ENCODE assay signal across 8 cellular contexts in the genomic region with DNA sequence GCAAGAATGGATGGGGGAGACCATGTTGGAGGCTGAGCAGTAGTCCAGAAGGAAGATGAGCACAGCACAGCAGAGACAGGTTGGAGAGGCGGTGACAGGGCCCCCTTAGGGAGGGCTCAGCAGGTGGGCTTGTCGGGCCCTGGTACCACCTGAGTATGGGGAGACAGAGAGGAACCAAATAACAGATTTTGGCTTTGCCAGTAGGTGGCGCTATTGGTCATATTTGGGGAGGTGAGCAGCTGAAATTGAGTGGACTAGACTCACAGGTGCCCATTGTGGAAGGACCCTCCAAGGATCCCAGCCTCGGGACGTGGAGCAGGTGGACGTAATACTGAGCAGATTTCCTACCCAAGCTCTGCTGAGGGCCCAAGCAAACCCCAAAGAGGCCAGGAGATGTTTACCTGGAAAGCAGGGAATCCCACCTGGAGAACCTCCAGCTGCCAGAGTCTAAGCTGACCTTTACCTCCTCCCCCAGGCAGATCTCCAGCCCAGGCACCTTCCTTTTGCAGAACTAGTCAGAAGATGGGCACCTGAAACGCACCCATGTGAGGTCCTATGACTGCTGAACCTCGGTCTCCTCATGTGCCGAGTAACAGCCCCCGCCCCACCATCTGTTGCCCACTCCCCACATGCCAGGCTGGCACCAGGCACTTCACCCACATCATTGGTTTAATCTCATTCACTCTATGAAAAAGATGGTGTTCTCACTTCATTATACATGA. TPM values are rescaled to one million over a fixed set of nuclear protein-coding genes. Genes with fewer than 3 reads are reported as not detected.
DNase-seq lines count a peak whose midpoint lies in the region; ATAC-seq and TF ChIP-seq lines count a peak whose summit lies in the region.

No MANE protein-coding gene starts in this region.

- H3K4me1 ChIP-seq in CD4-positive, CD25-positive, alpha-beta regulatory T cell (ENCODE audit: control insufficient read depth, insufficient read depth, low read length, poor library complexity, severe bottlenecking): peaks cover 3% of the 10 kb centered on the region
- no peaks in the 10 kb centered on the region for H3K4me1 ChIP-seq in thyroid gland

- H3K27me3 Mint-ChIP-seq in CD4-positive, CD25-positive, alpha-beta regulatory T cell: peaks cover 54% of the 10 kb centered on the region
- H3K27me3 Mint-ChIP-seq in natural killer cell (ENCODE audit: low read depth in 2 of 2): peaks cover 31 to 40% of the 10 kb centered on the region in 2 donors

- H3K36me3 Mint-ChIP-seq in CD4-positive, CD25-positive, alpha-beta regulatory T cell: no peaks in the 10 kb centered on the region
- H3K36me3 Mint-ChIP-seq in natural killer cell: no peaks in the 10 kb centered on the region

- peaks cover 0 to 8% (median 5%) of the 10 kb centered on the region in 4 donors for H3K4me1 Mint-ChIP-seq in CD4-positive, CD25-positive, alpha-beta regulatory T cell
- H3K4me1 Mint-ChIP-seq in natural killer cell: peaks cover 7% of the 10 kb centered on the region in 2 donors

- H3K27me3 ChIP-seq in CD4-positive, CD25-positive, alpha-beta regulatory T cell (ENCODE audit: control insufficient read depth, insufficient read depth, low read length): peaks cover 12% of the 10 kb centered on the region
- peaks cover 7% of the 10 kb centered on the region for H3K27me3 ChIP-seq in HL-60 (ENCODE audit: insufficient read depth, poor library complexity, severe bottlenecking)
- no peaks in the 10 kb centered on the region for H3K27me3 ChIP-seq in thyroid gland

- WGBS in thyroid gland, 2 donors: 39 to 43% methylated on average over 10 of the region's 10 CpGs

- no peak overlapping the region for H3K27ac ChIP-seq in CD4-positive, CD25-positive, alpha-beta regulatory T cell (ENCODE audit: insufficient read depth, low read length, poor library complexity, severe bottlenecking)
- no peak overlapping the region for H3K27ac ChIP-seq in HL-60 (replicated peaks)
- H3K27ac ChIP-seq in thyroid gland: no peak overlapping the region

- no peak for ATAC-seq in CD4-positive, CD25-positive, alpha-beta regulatory T cell (ENCODE audit: low read depth in 2 of 2)
- ATAC-seq in natural killer cell: peak in 1 of 3 donors; percentile 56
- ATAC-seq in HG03039 (IDR thresholded peaks at IDR 0.05; ENCODE audit: unreplicated experiment): no peak

- intact Hi-C loops in natural killer cell (cut with micrococcal nuclease) (no loop called here), thyroid gland (cut with DNase I) (loop anchor here (2.0 to 5.0 kb wide), 3 partner anchors 121 to 323 kb away; no protein-coding TSS in a partner anchor)

- no peaks in the 10 kb centered on the region for H3K9me3 Mint-ChIP-seq in CD4-positive, CD25-positive, alpha-beta regulatory T cell
- no peaks in the 10 kb centered on the region for H3K9me3 Mint-ChIP-seq in natural killer cell

- no peak overlapping the region for H3K4me3 ChIP-seq in CD4-positive, CD25-positive, alpha-beta regulatory T cell (ENCODE audit: low read depth, low read length)
- no peak overlapping the region for H3K4me3 ChIP-seq in HL-60 (replicated peaks; ENCODE audit: insufficient read depth, low read length)
- no peak overlapping the region for H3K4me3 ChIP-seq in epithelial cell of esophagus (ENCODE audit: low read length)
- no peak overlapping the region for H3K4me3 ChIP-seq in thyroid gland (replicated peaks in 1 of 3)

- peak; percentile 74 for TF ChIP-seq CTCF in HL-60 (IDR thresholded peaks at IDR 0.05; ENCODE audit: insufficient read depth, low read length)
- TF ChIP-seq CTCF in epithelial cell of esophagus (IDR thresholded peaks at IDR 0.05; ENCODE audit: insufficient read depth, low read depth, low read length, missing control alignments): peak; percentile 76
- peak; percentile 66 for TF ChIP-seq CTCF in natural killer cell (IDR thresholded peaks at IDR 0.05)
- TF ChIP-seq CTCF in thyroid gland (IDR thresholded peaks at IDR 0.05): peak in 5 of 6 experiments; percentile 58 to 83 (median 76)

- H3K4me3 Mint-ChIP-seq in CD4-positive, CD25-positive, alpha-beta regulatory T cell: no peak overlapping the region
- H3K4me3 Mint-ChIP-seq in natural killer cell: no peak overlapping the region

- no peak overlapping the region for H3K27ac Mint-ChIP-seq in CD4-positive, CD25-positive, alpha-beta regulatory T cell
- no peak overlapping the region for H3K27ac Mint-ChIP-seq in natural killer cell

- peak; percentile 31 to 43 (median 36) for DNase-seq in CD4-positive, CD25-positive, alpha-beta regulatory T cell
- DNase-seq in HL-60 (ENCODE audit: low read depth in 1 of 2, low spot score in 1 of 2) (peak in 1 of 2 experiments; percentile 68), NOMO-1 treated with DMSO at 0.1 percent for 48 hours (lab: John Stamatoyannopoulos, UW; ENCODE audit: unreplicated experiment) (peak; percentile 51), epithelial cell of esophagus (ENCODE audit: low read depth) (peak; percentile 69), natural killer cell (peak; percentile 37), thyroid gland (peak; percentile 67 to 79)
- peak; percentile 25 for DNase-seq in activated CD8-positive, alpha-beta memory T cell treated with anti-CD3 and anti-CD28 coated beads, Interleukin-2, amount 50 U/mL, for 24 hours (ENCODE audit: extremely low read depth)

- H3K9me3 ChIP-seq in CD4-positive, CD25-positive, alpha-beta regulatory T cell (ENCODE audit: control insufficient read depth in 2 of 2, low read length in 2 of 2): no peaks in the 10 kb centered on the region
- H3K9me3 ChIP-seq in thyroid gland: no peaks in the 10 kb centered on the region

- no peak for TF ChIP-seq POLR2A in thyroid gland (IDR thresholded peaks at IDR 0.05)

- H3K36me3 ChIP-seq in CD4-positive, CD25-positive, alpha-beta regulatory T cell (ENCODE audit: control insufficient read depth, insufficient read depth, low read length): no peaks in the 10 kb centered on the region
- no peaks in the 10 kb centered on the region for H3K36me3 ChIP-seq in thyroid gland

RNA-seq across cellular contexts. Expression of gene CORO2B, which starts 24.6 kb away (rescaled TPM):
- total RNA-seq in CD4-positive, CD25-positive, alpha-beta regulatory T cell: not detected
- polyA plus RNA-seq in CD4-positive, CD25-positive, alpha-beta regulatory T cell: not detected
- total RNA-seq in natural killer cell (under 1 TPM in 1 of 3 donors, not detected in 2; 0.13 TPM), thyroid gland (1 to 10 TPM; 3.1 to 9.6 (median 8.6) TPM)
